3 cellular contexts compared by ENCODE assay signal in the genomic region with DNA sequence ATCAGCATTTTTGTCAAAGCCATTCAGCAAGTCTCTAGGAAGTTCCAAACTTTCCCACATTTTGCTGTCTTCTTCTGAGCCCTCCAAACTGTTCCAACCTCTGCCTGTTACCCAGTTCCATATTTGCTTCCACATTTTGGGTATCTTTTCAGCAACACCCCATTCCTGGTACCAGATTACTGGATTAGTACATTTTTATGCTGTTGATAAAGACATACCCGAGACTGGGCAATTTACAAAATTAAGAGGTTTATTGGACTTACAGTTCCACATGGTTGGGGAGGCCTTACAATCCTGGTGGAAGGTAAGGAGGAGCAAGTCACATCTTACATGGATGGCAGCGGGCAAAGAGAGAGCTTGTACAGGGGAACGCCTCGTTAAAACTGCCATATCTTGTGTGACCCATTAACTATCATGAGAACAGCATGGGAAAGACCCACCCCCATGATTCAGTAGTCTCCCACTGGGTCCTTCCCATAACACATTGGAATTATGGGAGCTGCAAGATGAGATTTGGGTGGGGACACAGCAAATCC.
TF ChIP-seq lines count a peak whose summit lies in the region.

No MANE protein-coding gene starts in this region.

TF ChIP-seq in HEK293, 187 proteins besides CTCF, POLR2A, EP300 and RAD21:
- peak; percentile 90 for TF ChIP-seq ZNF707 (tag by site-specific recombination; IDR thresholded peaks at IDR 0.05)

TF ChIP-seq in K562, 482 proteins besides CTCF, POLR2A, EP300 and RAD21:
- peak; percentile 54; the same call in 1 of the 2 replicates for TF ChIP-seq ZNF766 (CRISPR knock-in tag; conservative IDR thresholded peaks at IDR 0.05)
- TF ChIP-seq ZNF431 (CRISPR knock-in tag; IDR thresholded peaks at IDR 0.05): peak; percentile 99
- peak in 1 of 2 experiments; percentile 45; a peak in 2 of 3 replicates for TF ChIP-seq CBX3 (IDR thresholded peaks at IDR 0.05; ENCODE audit: borderline replicate concordance in 1 of 2, low read length in 2 of 2)
- peak; percentile 98 for TF ChIP-seq ZNF707 (CRISPR knock-in tag; conservative IDR thresholded peaks at IDR 0.05)
- 0 out of 2 replicates have a peak, but pooled peaks have one; percentile 46 for TF ChIP-seq TRIM28 (IDR thresholded peaks at IDR 0.05)
- TF ChIP-seq, protein P1, sequence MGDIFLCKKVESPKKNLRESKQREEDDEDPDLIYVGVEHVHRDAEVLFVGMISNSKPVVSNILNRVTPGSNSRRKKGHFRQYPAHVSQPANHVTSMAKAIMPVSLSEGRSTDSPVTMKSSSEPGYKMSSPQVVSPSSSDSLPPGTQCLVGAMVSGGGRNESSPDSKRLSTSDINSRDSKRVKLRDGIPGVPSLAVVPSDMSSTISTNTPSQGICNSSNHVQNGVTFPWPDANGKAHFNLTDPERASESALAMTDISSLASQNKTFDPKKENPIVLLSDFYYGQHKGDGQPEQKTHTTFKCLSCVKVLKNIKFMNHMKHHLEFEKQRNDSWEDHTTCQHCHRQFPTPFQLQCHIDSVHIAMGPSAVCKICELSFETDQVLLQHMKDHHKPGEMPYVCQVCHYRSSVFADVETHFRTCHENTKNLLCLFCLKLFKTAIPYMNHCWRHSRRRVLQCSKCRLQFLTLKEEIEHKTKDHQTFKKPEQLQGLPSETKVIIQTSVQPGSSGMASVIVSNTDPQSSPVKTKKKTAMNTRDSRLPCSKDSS (IDR thresholded peaks at IDR 0.05; ENCODE audit: low read depth, partially characterized antibody): peak; percentile 26
- TF ChIP-seq ZNF316 (IDR thresholded peaks at IDR 0.05): 0 out of 2 replicates have a peak, but pooled peaks have one; percentile 12
TF ChIP-seq in K562: peak in this region for 7; not testable (repeated sequence) for 475.

TF ChIP-seq in HepG2, 621 proteins besides CTCF, POLR2A, EP300 and RAD21:
- TF ChIP-seq ZNF431 (CRISPR knock-in tag; IDR thresholded peaks at IDR 0.05; ENCODE audit: borderline replicate concordance, low read depth): peak; percentile 46; the same call in 1 of the 2 replicates
